Comparison of ENCODE assay signal across 34 cellular contexts in the genomic region with DNA sequence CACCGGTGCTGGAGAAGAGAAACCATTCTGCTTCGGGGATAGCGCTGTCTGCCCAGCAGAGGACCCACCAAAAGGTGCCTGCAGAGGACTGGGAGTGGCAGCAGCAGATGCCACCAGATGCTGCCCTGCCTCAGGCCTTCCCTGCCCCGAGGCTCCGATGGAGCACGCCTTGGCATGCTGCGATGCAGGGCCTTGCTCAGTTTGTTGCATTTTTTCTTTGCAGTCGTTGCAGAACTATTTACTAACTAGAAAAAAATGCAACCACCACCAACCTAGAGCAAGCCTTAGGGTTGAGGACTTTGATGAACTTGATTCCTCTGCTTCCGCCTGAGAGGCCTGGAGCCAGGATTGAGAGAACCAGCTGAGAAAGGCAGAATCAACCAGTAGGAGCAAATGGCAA.
"Had no signal": no experiment of that assay in that cellular context is flagged by ENCODE, and none has a peak within 500 bp of the region (broad histone marks: within the 10 kb centered on the region; RNA-seq: fewer than 3 reads in every experiment).

No MANE protein-coding gene starts in this region.

- H3K36me3 Mint-ChIP-seq: activated CD4-positive, alpha-beta memory T cell treated with anti-CD3 and anti-CD28 coated beads for 36 hours; activated naive CD4-positive, alpha-beta T cell treated with anti-CD3 and anti-CD28 coated beads, Interleukin-2, amount 10 ng/mL, durations not matched to agents 7 days and 5 days; activated naive CD4-positive, alpha-beta T cell treated with anti-CD3 and anti-CD28 coated beads, Interleukin-2, amount 50 U/mL, for 72 hours; activated naive CD8-positive, alpha-beta T cell treated with anti-CD3 and anti-CD28 coated beads, Interleukin-2, amount 10 ng/mL, durations not matched to agents 7 days and 5 days; brain had no signal

- H3K4me1 Mint-ChIP-seq: activated B cell treated with CpG ODN at 0.5 μM for 24 hours; activated CD4-positive, alpha-beta T cell treated with anti-CD3 and anti-CD28 coated beads, Interleukin-2, amount 10 ng/mL, durations not matched to agents 24 days and 14 days; activated naive CD4-positive, alpha-beta T cell treated with anti-CD3 and anti-CD28 coated beads, Interleukin-2, amount 10 ng/mL, durations not matched to agents 7 days and 5 days; activated naive CD8-positive, alpha-beta T cell treated with anti-CD3 and anti-CD28 coated beads, Interleukin-2, amount 10 ng/mL, durations not matched to agents 7 days and 5 days; T-helper 17 cell had no signal

- DNase-seq: activated B cell treated with CpG ODN at 0.5 μM for 24 hours; activated CD4-positive, alpha-beta memory T cell treated with anti-CD3 and anti-CD28 coated beads for 36 hours; activated CD4-positive, alpha-beta T cell treated with anti-CD3 and anti-CD28 coated beads, Interleukin-2, amount 10 ng/mL, durations not matched to agents 24 days and 14 days; activated CD8-positive, alpha-beta memory T cell treated with anti-CD3 and anti-CD28 coated beads, Interleukin-2, amount 50 U/mL, for 48 hours; activated CD8-positive, alpha-beta T cell treated with anti-CD3 and anti-CD28 coated beads, Interleukin-2, amount 10 ng/mL, durations not matched to agents 7 days and 5 days; activated gamma-delta T cell; activated naive CD4-positive, alpha-beta T cell; activated naive CD4-positive, alpha-beta T cell treated with anti-CD3 and anti-CD28 coated beads, Interleukin-2, amount 10 ng/mL, durations not matched to agents 7 days and 5 days; activated naive CD8-positive, alpha-beta T cell treated with anti-CD3 and anti-CD28 coated beads, Interleukin-2, amount 10 ng/mL, durations not matched to agents 7 days and 5 days; activated T-cell treated with anti-CD3 and anti-CD28 coated beads for 4 hours; activated T-cell treated with anti-CD3 and anti-CD28 coated beads, Interleukin-2, amount 50 U/mL, for 24 hours; activated T-cell treated with anti-CD3 and anti-CD28 coated beads, Interleukin-2, amount 50 U/mL, for 72 hours; central memory CD4-positive, alpha-beta T cell; cerebellar nuclear complex; dorsolateral prefrontal cortex; effector CD4-positive, alpha-beta T cell; effector memory CD8-positive, alpha-beta T cell; erythroblast; foreskin melanocyte; T-helper 1 cell; T-helper 17 cell; T1000; WERI-Rb-1 had no signal

- H3K9me3 ChIP-seq: ascending aorta, breast epithelium, esophagus muscularis mucosa, gastroesophageal sphincter had no signal

- ATAC-seq: activated CD4-positive, CD25-positive, alpha-beta regulatory T cell treated with anti-CD3 and anti-CD28 coated beads, Interleukin-2, amount 50 U/mL, for 24 hours; activated CD8-positive, alpha-beta T cell treated with anti-CD3 and anti-CD28 coated beads, Interleukin-2, amount 10 ng/mL, durations not matched to agents 7 days and 5 days; activated naive CD4-positive, alpha-beta T cell treated with anti-CD3 and anti-CD28 coated beads, Interleukin-2, amount 50 U/mL, for 72 hours; activated T-cell treated with anti-CD3 and anti-CD28 coated beads, Interleukin-2, amount 50 U/mL, for 72 hours; effector memory CD8-positive, alpha-beta T cell; gastroesophageal sphincter; T-helper 17 cell had no signal

- H3K27ac Mint-ChIP-seq: activated B cell treated with CpG ODN at 0.5 μM for 24 hours; activated CD4-positive, alpha-beta memory T cell treated with anti-CD3 and anti-CD28 coated beads for 36 hours; activated CD4-positive, alpha-beta T cell treated with anti-CD3 and anti-CD28 coated beads, Interleukin-2, amount 10 ng/mL, durations not matched to agents 24 days and 14 days; activated CD8-positive, alpha-beta T cell treated with anti-CD3 and anti-CD28 coated beads, Interleukin-2, amount 10 ng/mL, durations not matched to agents 7 days and 5 days; activated naive CD4-positive, alpha-beta T cell treated with anti-CD3 and anti-CD28 coated beads, Interleukin-2, amount 10 ng/mL, durations not matched to agents 7 days and 5 days; activated naive CD4-positive, alpha-beta T cell treated with anti-CD3 and anti-CD28 coated beads, Interleukin-2, amount 50 U/mL, for 72 hours; activated naive CD8-positive, alpha-beta T cell treated with anti-CD3 and anti-CD28 coated beads, Interleukin-2, amount 10 ng/mL, durations not matched to agents 7 days and 5 days; activated T-cell treated with anti-CD3 and anti-CD28 coated beads, Interleukin-2, amount 50 U/mL, for 24 hours; activated T-cell treated with anti-CD3 and anti-CD28 coated beads, Interleukin-2, amount 50 U/mL, for 72 hours; dendritic cell treated with granulocyte-macrophage colony-stimulating factor and Interleukin-4, amounts not matched to agents 40 ng/mL and 50 ng/mL, for 4 days; effector memory CD8-positive, alpha-beta T cell; T-helper 17 cell; T-helper 2 cell treated with Interferon-gamma antibody and Interleukin-4, amounts not matched to agents 5 μg/mL and 100 μg/mL, for 36 hours had no signal

- H3K4me1 ChIP-seq: ascending aorta, breast epithelium, esophagus muscularis mucosa, gastroesophageal sphincter had no signal

- H3K9me3 Mint-ChIP-seq: activated B cell treated with CpG ODN at 0.5 μM for 24 hours; activated CD4-positive, alpha-beta memory T cell treated with anti-CD3 and anti-CD28 coated beads for 36 hours; activated CD4-positive, alpha-beta T cell treated with anti-CD3 and anti-CD28 coated beads, Interleukin-2, amount 10 ng/mL, durations not matched to agents 24 days and 14 days; activated naive CD4-positive, alpha-beta T cell treated with anti-CD3 and anti-CD28 coated beads, Interleukin-2, amount 10 ng/mL, durations not matched to agents 7 days and 5 days; activated naive CD4-positive, alpha-beta T cell treated with anti-CD3 and anti-CD28 coated beads, Interleukin-2, amount 50 U/mL, for 72 hours; activated naive CD8-positive, alpha-beta T cell treated with anti-CD3 and anti-CD28 coated beads, Interleukin-2, amount 10 ng/mL, durations not matched to agents 7 days and 5 days; activated T-cell treated with anti-CD3 and anti-CD28 coated beads, Interleukin-2, amount 50 U/mL, for 24 hours; activated T-cell treated with anti-CD3 and anti-CD28 coated beads, Interleukin-2, amount 50 U/mL, for 72 hours; dendritic cell treated with granulocyte-macrophage colony-stimulating factor and Interleukin-4, amounts not matched to agents 40 ng/mL and 50 ng/mL, for 4 days; T-helper 2 cell treated with Interferon-gamma antibody and Interleukin-4, amounts not matched to agents 5 μg/mL and 100 μg/mL, for 36 hours had no signal

- H3K4me3 Mint-ChIP-seq: activated B cell treated with CpG ODN at 0.5 μM for 24 hours; activated CD4-positive, alpha-beta memory T cell treated with anti-CD3 and anti-CD28 coated beads for 36 hours; activated CD4-positive, alpha-beta T cell treated with anti-CD3 and anti-CD28 coated beads, Interleukin-2, amount 10 ng/mL, durations not matched to agents 24 days and 14 days; activated CD8-positive, alpha-beta T cell treated with anti-CD3 and anti-CD28 coated beads, Interleukin-2, amount 10 ng/mL, durations not matched to agents 7 days and 5 days; activated naive CD4-positive, alpha-beta T cell treated with anti-CD3 and anti-CD28 coated beads, Interleukin-2, amount 10 ng/mL, durations not matched to agents 7 days and 5 days; activated naive CD8-positive, alpha-beta T cell treated with anti-CD3 and anti-CD28 coated beads, Interleukin-2, amount 10 ng/mL, durations not matched to agents 7 days and 5 days; activated T-cell treated with anti-CD3 and anti-CD28 coated beads, Interleukin-2, amount 50 U/mL, for 24 hours; activated T-cell treated with anti-CD3 and anti-CD28 coated beads, Interleukin-2, amount 50 U/mL, for 72 hours; brain; dendritic cell treated with granulocyte-macrophage colony-stimulating factor and Interleukin-4, amounts not matched to agents 40 ng/mL and 50 ng/mL, for 4 days; effector memory CD8-positive, alpha-beta T cell; T-helper 17 cell; T-helper 2 cell treated with Interferon-gamma antibody and Interleukin-4, amounts not matched to agents 5 μg/mL and 100 μg/mL, for 36 hours had no signal

- H3K27me3 ChIP-seq: ascending aorta, breast epithelium, cardiac muscle cell had no signal

- H3K36me3 ChIP-seq: ascending aorta, breast epithelium, cardiac muscle cell, esophagus muscularis mucosa, gastroesophageal sphincter, WERI-Rb-1 had no signal

- H3K27ac ChIP-seq: ascending aorta, breast epithelium, cardiac muscle cell, coronary artery, dorsolateral prefrontal cortex, esophagus muscularis mucosa, gastroesophageal sphincter, WERI-Rb-1 had no signal

- H3K4me3 ChIP-seq: ascending aorta, breast epithelium, cardiac muscle cell, coronary artery, dorsolateral prefrontal cortex, esophagus muscularis mucosa, gastroesophageal sphincter had no signal

- H3K27me3 Mint-ChIP-seq: effector memory CD8-positive, alpha-beta T cell had no signal
